Comparison of ENCODE assay signal across 8 cellular contexts in genomic region chr9:96419691-96419969, GRCh38. TPM values are rescaled to one million over a fixed set of nuclear protein-coding genes. Genes with fewer than 3 reads are reported as not detected.
A peak's percentile ranks its signal among the peaks of the same experiment; 100 is the strongest.
DNase-seq lines count a peak whose midpoint lies in the region; ATAC-seq and TF ChIP-seq lines count a peak whose summit lies in the region.

No MANE protein-coding gene starts in this region.

- H3K4me1 ChIP-seq in HAP-1, result peaks cover 27% of the 10 kb centered on the region
- H3K4me1 ChIP-seq in foreskin keratinocyte, result peaks cover 17% of the 10 kb centered on the region

- no peak for TF ChIP-seq CTCF in WTC11 (IDR thresholded peaks at IDR 0.05)
- TF ChIP-seq CTCF in foreskin keratinocyte (conservative IDR thresholded peaks at IDR 0.05), result no peak

- peak overlapping the region; percentile 95 for H3K4me3 ChIP-seq in HAP-1
- peak overlapping the region in 6 of 7 experiments; percentile 64 to 90 (median 80) for H3K4me3 ChIP-seq in skin epidermis

- peak overlapping the region; percentile 94 for H3K27ac Mint-ChIP-seq in WTC11

- in situ Hi-C loops in HAP-1 (cut with MboI; ENCODE audit: low sequenced_read_pairs), result no loop called here

- CTCF ChIA-PET in WTC11 (lab: Charles Lee), result no interaction called here

- peak overlapping the region; percentile 84 for H3K4me3 Mint-ChIP-seq in WTC11

- no peaks in the 10 kb centered on the region for H3K9me3 ChIP-seq in HAP-1

- peaks cover 13% of the 10 kb centered on the region for H3K36me3 ChIP-seq in HAP-1 (replicated peaks)

- H3K4me1 Mint-ChIP-seq in WTC11, result peaks cover 38% of the 10 kb centered on the region

- ATAC-seq in WTC11, result no peak
- ATAC-seq in foreskin keratinocyte, result no peak
- no peak for ATAC-seq in HG02623 (IDR thresholded peaks at IDR 0.05; ENCODE audit: unreplicated experiment)
- no peak for ATAC-seq in GM18519 (IDR thresholded peaks at IDR 0.05; ENCODE audit: low FRiP score, unreplicated experiment)

- peaks cover 6% of the 10 kb centered on the region for H3K36me3 Mint-ChIP-seq in WTC11

- H3K9me3 Mint-ChIP-seq in WTC11, result no peaks in the 10 kb centered on the region

- H3K27ac ChIP-seq in foreskin keratinocyte (peak overlapping the region; percentile 38), skin epidermis (peak overlapping the region in 19 of 21 experiments; percentile 82 to 99 (median 96))

- POLR2A ChIA-PET in WTC11 (lab: Charles Lee), result interaction anchor here (0.6 kb wide), 1 partner anchor 1520 kb away, joined by 3 read pairs; no protein-coding TSS in a partner anchor

- no peaks in the 10 kb centered on the region for H3K27me3 ChIP-seq in HAP-1 (ENCODE audit: low read depth)
- H3K27me3 ChIP-seq in foreskin keratinocyte, result no peaks in the 10 kb centered on the region

- DNase-seq in HAP-1 (ENCODE audit: low spot score in 2 of 2), result no peak
- no peak for DNase-seq in WTC11 (ENCODE audit: low spot score)
- DNase-seq in foreskin keratinocyte, result no peak
- no peak for DNase-seq in C1 segment of cervical spinal cord (lab: John Stamatoyannopoulos, UW)
- DNase-seq in NCI-H345 (lab: John Stamatoyannopoulos, UW), result no peak

- H3K27me3 Mint-ChIP-seq in WTC11 (ENCODE audit: low read depth), result no peaks in the 10 kb centered on the region; the same call in 1 of the 2 replicates

TF ChIP-seq in WTC11, 78 proteins besides CTCF, POLR2A, EP300 and RAD21:
- no peak for TF ChIP-seq SOX15 (CRISPR knock-in tag; IDR thresholded peaks at IDR 0.05)

RNA-seq across cellular contexts. Expression of gene ZNF367, which starts 1.5 kb away (rescaled TPM):
- 6.3 to 7.5 TPM (median 7.4 TPM) in 3 replicates for total RNA-seq in WTC11 (2021)
- total RNA-seq in foreskin keratinocyte, result 11.7 and 11.9 TPM in 2 replicates
- 3.5 and 4.3 TPM in 2 replicates for polyA plus RNA-seq in foreskin keratinocyte

RNA-seq across cellular contexts. Expression of gene HABP4, which starts 30.3 kb away (rescaled TPM):
- total RNA-seq in WTC11 (2021) (9.8 to 11.0 TPM (median 10.1 TPM) in 3 replicates), foreskin keratinocyte (5.6 and 6.3 TPM in 2 replicates)
- 6.2 and 6.4 TPM in 2 replicates for polyA plus RNA-seq in foreskin keratinocyte

RNA-seq across cellular contexts. Expression of gene SLC35D2, which starts 36.1 kb away (rescaled TPM):
- total RNA-seq in WTC11 (2021) (14.6 to 18.2 TPM (median 17.3 TPM) in 3 replicates), foreskin keratinocyte (15.0 and 24.1 TPM in 2 replicates)
- polyA plus RNA-seq in foreskin keratinocyte, result 17.0 and 24.0 TPM in 2 replicates
